In the genomic region with DNA sequence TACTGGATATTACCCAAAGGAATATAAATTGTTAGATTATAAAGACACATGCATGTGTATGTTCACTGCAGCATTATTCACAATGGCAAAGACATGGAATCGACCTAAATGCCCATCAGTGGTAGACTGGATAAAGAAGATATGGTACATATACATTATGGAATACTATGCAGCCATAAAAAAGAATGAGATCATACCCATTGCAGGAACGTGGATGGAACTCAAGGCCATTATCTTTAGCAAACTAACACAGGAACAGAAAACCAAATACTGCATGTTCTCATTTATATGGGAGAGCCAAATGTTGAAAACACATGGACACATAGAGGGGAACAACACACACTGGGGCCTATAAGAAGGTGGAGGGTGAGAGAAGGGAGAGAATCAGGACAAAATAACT, we compare ENCODE assay signal across 14 cellular contexts. TPM values are rescaled to one million over a fixed set of nuclear protein-coding genes. Genes with fewer than 3 reads are reported as not detected.
"Had no signal": no experiment of that assay in that cellular context is flagged by ENCODE, and none has a peak within 500 bp of the region (broad histone marks: within the 10 kb centered on the region; RNA-seq: fewer than 3 reads in every experiment).

No MANE protein-coding gene starts in this region.

RNA-seq across cellular contexts. Expression of gene C1orf185, which starts 35.7 kb away (rescaled TPM):
- total RNA-seq: activated B cell treated with CpG ODN at 0.5 μM for 24 hours; activated CD4-positive, alpha-beta memory T cell treated with anti-CD3 and anti-CD28 coated beads for 36 hours; activated CD4-positive, alpha-beta memory T cell treated with anti-CD3 and anti-CD28 coated beads, Interleukin-2, amount 10 ng/mL, durations not matched to agents 7 days and 5 days; activated CD4-positive, alpha-beta T cell treated with anti-CD3 and anti-CD28 coated beads for 36 hours; activated CD4-positive, alpha-beta T cell treated with anti-CD3 and anti-CD28 coated beads, Interleukin-2, amount 10 ng/mL, durations not matched to agents 24 days and 14 days; activated CD4-positive, alpha-beta T cell treated with anti-CD3 and anti-CD28 coated beads, Interleukin-2, amount 10 ng/mL, durations not matched to agents 7 days and 5 days; activated CD8-positive, alpha-beta memory T cell treated with anti-CD3 and anti-CD28 coated beads for 36 hours; activated CD8-positive, alpha-beta memory T cell treated with anti-CD3 and anti-CD28 coated beads, Interleukin-2, amount 10 ng/mL, durations not matched to agents 7 days and 5 days; activated CD8-positive, alpha-beta T cell treated with anti-CD3 and anti-CD28 coated beads for 36 hours; activated CD8-positive, alpha-beta T cell treated with anti-CD3 and anti-CD28 coated beads, Interleukin-2, amount 10 ng/mL, durations not matched to agents 7 days and 5 days; T-helper 1 cell treated with Interleukin-12 subunit alpha and Interleukin-12 subunit beta and Interleukin-4 antibody, amounts not matched to agents 30 ng/mL and 1 ng/mL, for 36 hours; T-helper 17 cell; T-helper 2 cell treated with Interferon-gamma antibody and Interleukin-4, amounts not matched to agents 100 ng/mL and 5 ng/mL, for 36 hours; WTC11 had no signal
